In genomic region chr13:33126909-33127607, GRCh38 we compare ENCODE assay signal across 1 cellular context.
TF ChIP-seq lines count a peak whose summit lies in the region.

No MANE protein-coding gene starts in this region.

TF ChIP-seq in A549, 52 proteins besides CTCF, POLR2A, EP300 and RAD21 (continued from another document):
- TF ChIP-seq SMC3 (IDR thresholded peaks at IDR 0.05) (no peak), FOSL2 (IDR thresholded peaks at IDR 0.05) (no peak), FOSL2 (CRISPR knock-in tag; IDR thresholded peaks at IDR 0.05) (no peak)
